ENCODE assay signal across 8 cellular contexts in genomic region chr6:13302751-13303667, GRCh38. TPM values are rescaled to one million over a fixed set of nuclear protein-coding genes. Genes with fewer than 3 reads are reported as not detected.
A peak's percentile ranks its signal among the peaks of the same experiment; 100 is the strongest.
DNase-seq lines count a peak whose midpoint lies in the region; ATAC-seq, FAIRE-seq and TF ChIP-seq lines count a peak whose summit lies in the region.

No MANE protein-coding gene starts in this region.

- H3K27ac ChIP-seq in endothelial cell of umbilical vein (ENCODE audit: insufficient read depth, low read depth, low read length), result peak overlapping the region; percentile 86
- peak overlapping the region; percentile 53 for H3K27ac ChIP-seq in muscle layer of colon (ENCODE audit: low read depth, low read length)
- H3K27ac ChIP-seq in subcutaneous abdominal adipose tissue (ENCODE audit: low read depth, low read length), result peak overlapping the region; percentile 61

- no peaks in the 10 kb centered on the region for H3K9me3 Mint-ChIP-seq in activated B cell treated with CpG ODN at 0.5 μM for 24 hours

- H2AFZ ChIP-seq in endothelial cell of umbilical vein (ENCODE audit: low read depth, low read length), result peak overlapping the region; percentile 2

- dilution Hi-C loops in endothelial cell of umbilical vein (cut with MboI; ENCODE audit: extremely low pct_ligation_motif_present, low sequenced_read_pairs), result no loop called here

- POLR2A ChIA-PET in activated B cell treated with CpG ODN at 0.5 μM for 24 hours (lab: Charles Lee), result interaction anchor here (0.5 to 5.4 kb wide), 17 partner anchors 10 to 793 kb away, joined by 3 to 80 read pairs (median 5); partner anchors contain the start of genes NOL7, SIRT5 and TBC1D7
- POLR2A ChIA-PET in endothelial cell of umbilical vein (lab: Charles Lee), result interaction anchor here (0.8 to 1.0 kb wide), 3 partner anchors 26 to 345 kb away, joined by 3 to 5 read pairs (median 3); partner anchors contain the start of genes SIRT5 and TBC1D7

- BruUV-seq in endothelial cell of umbilical vein (replicated peaks; lab: Mats Ljungman, UMichigan), result TSS peak; percentile 92

- H3K27me3 Mint-ChIP-seq in activated B cell treated with CpG ODN at 0.5 μM for 24 hours, result no peaks in the 10 kb centered on the region

- peak; percentile 95 for FAIRE-seq in endothelial cell of umbilical vein (lab: Jason Lieb, UNC)

- H3K9ac ChIP-seq in endothelial cell of umbilical vein (replicated peaks; ENCODE audit: extremely low read depth, insufficient read depth, low read length) (peak overlapping the region; percentile 72), muscle layer of colon (ENCODE audit: low read length) (no peak overlapping the region), subcutaneous abdominal adipose tissue (ENCODE audit: low read length in 5 of 5) (peak overlapping the region in 2 of 5 donors; percentile 27 to 48)

- intact Hi-C loops in activated B cell treated with CpG ODN at 0.5 μM for 24 hours (cut with micrococcal nuclease) (loop anchor here (1.0 to 2.0 kb wide), 7 partner anchors 25 to 1292 kb away; partner anchors contain the start of genes NOL7 and TBC1D7), endothelial cell of umbilical vein (cut with micrococcal nuclease) (loop anchor here (1.0 to 10.0 kb wide), 8 partner anchors 25 to 668 kb away; partner anchors contain the start of genes NOL7, RANBP9 and TBC1D7)

- H3K27me3 ChIP-seq in endothelial cell of umbilical vein (ENCODE audit: control insufficient read depth in 2 of 2, insufficient read depth in 2 of 2, low read length in 2 of 2), result no peaks in the 10 kb centered on the region
- no peaks in the 10 kb centered on the region for H3K27me3 ChIP-seq in muscle layer of colon (ENCODE audit: control insufficient read depth in 1 of 2, insufficient read depth in 2 of 2, low read length in 2 of 2)
- H3K27me3 ChIP-seq in subcutaneous abdominal adipose tissue (ENCODE audit: control insufficient read depth in 5 of 5, insufficient read depth in 4 of 5, low read length in 5 of 5), result no peaks in the 10 kb centered on the region
- H3K27me3 ChIP-seq in H7 (ENCODE audit: control insufficient read depth, insufficient read depth, low read length), result no peaks in the 10 kb centered on the region

- TF ChIP-seq POLR2A in endothelial cell of umbilical vein (IDR thresholded peaks at IDR 0.05; ENCODE audit: low read depth, low read length), result no peak

- peaks cover 0 to 6% of the 10 kb centered on the region in 2 experiments for H3K36me3 ChIP-seq in endothelial cell of umbilical vein (ENCODE audit: control insufficient read depth in 2 of 2, extremely low read depth in 1 of 2, insufficient read depth in 2 of 2, low read length in 2 of 2)
- peaks cover 25% of the 10 kb centered on the region for H3K36me3 ChIP-seq in muscle layer of colon (ENCODE audit: insufficient read depth, low read length)
- peaks cover 8 to 48% (median 39%) of the 10 kb centered on the region in 5 donors for H3K36me3 ChIP-seq in subcutaneous abdominal adipose tissue (ENCODE audit: control insufficient read depth in 5 of 5, insufficient read depth in 5 of 5, low read length in 5 of 5)
- peaks cover 18% of the 10 kb centered on the region for H3K36me3 ChIP-seq in H7 (replicated peaks; ENCODE audit: control insufficient read depth, insufficient read depth, low read length)

- peak overlapping the region; percentile 92 for H3K27ac Mint-ChIP-seq in activated B cell treated with CpG ODN at 0.5 μM for 24 hours

- H4K20me1 ChIP-seq in endothelial cell of umbilical vein (replicated peaks; ENCODE audit: control insufficient read depth, extremely low read depth, insufficient read depth, low read length), result no peaks in the 10 kb centered on the region

- peaks cover 36% of the 10 kb centered on the region for H3K4me1 ChIP-seq in endothelial cell of umbilical vein (ENCODE audit: control insufficient read depth, extremely low read depth, insufficient read depth, low read length)
- peaks cover 8% of the 10 kb centered on the region for H3K4me1 ChIP-seq in muscle layer of colon (ENCODE audit: insufficient read depth, low read length)
- peaks cover 2 to 24% (median 18%) of the 10 kb centered on the region in 5 donors for H3K4me1 ChIP-seq in subcutaneous abdominal adipose tissue (ENCODE audit: control insufficient read depth in 5 of 5, insufficient read depth in 5 of 5, low read length in 5 of 5)

- no peaks in the 10 kb centered on the region for H3K9me1 ChIP-seq in endothelial cell of umbilical vein (replicated peaks; ENCODE audit: control insufficient read depth, extremely low read depth, insufficient read depth, low read length)

- no peak for TF ChIP-seq CTCF in activated B cell treated with CpG ODN at 0.5 μM for 24 hours (IDR thresholded peaks at IDR 0.05)
- TF ChIP-seq CTCF in endothelial cell of umbilical vein (IDR thresholded peaks at IDR 0.05; ENCODE audit: extremely low read depth in 1 of 2, insufficient read depth in 1 of 2, low read depth in 1 of 2, low read length in 2 of 2), result no peak

- peak overlapping the region; percentile 54 for H3K4me2 ChIP-seq in endothelial cell of umbilical vein (ENCODE audit: insufficient read depth, low read length)

- CTCF ChIA-PET in activated B cell treated with CpG ODN at 0.5 μM for 24 hours (lab: Charles Lee) (interaction anchor here (0.8 to 2.3 kb wide), 6 partner anchors 10 to 110 kb away, joined by 3 to 15 read pairs (median 5); partner anchors contain the start of gene TBC1D7), endothelial cell of umbilical vein (lab: Charles Lee) (interaction anchor here (0.7 to 3.5 kb wide), 14 partner anchors 10 to 392 kb away, joined by 3 to 23 read pairs (median 4); partner anchors contain the start of genes GFOD1, NOL7, SIRT5 and TBC1D7)

- peak overlapping the region; percentile 63 for H3K4me3 Mint-ChIP-seq in activated B cell treated with CpG ODN at 0.5 μM for 24 hours

- H3K36me3 Mint-ChIP-seq in activated B cell treated with CpG ODN at 0.5 μM for 24 hours (ENCODE audit: low read depth), result peaks cover 36% of the 10 kb centered on the region

- H3K9me3 ChIP-seq in endothelial cell of umbilical vein (replicated peaks; ENCODE audit: control insufficient read depth, insufficient read depth, low read length) (no peaks in the 10 kb centered on the region), muscle layer of colon (ENCODE audit: low read length) (no peaks in the 10 kb centered on the region), subcutaneous abdominal adipose tissue (ENCODE audit: control insufficient read depth in 5 of 5, low read length in 5 of 5) (no peaks in the 10 kb centered on the region)

- no peaks in the 10 kb centered on the region for H3K79me2 ChIP-seq in endothelial cell of umbilical vein (ENCODE audit: control insufficient read depth, insufficient read depth, low read length)

- ATAC-seq in GM21423 (IDR thresholded peaks at IDR 0.05; ENCODE audit: unreplicated experiment), result peak; percentile 61
- peak; percentile 55 for ATAC-seq in activated B cell treated with CpG ODN at 0.5 μM for 24 hours (ENCODE audit: low read depth)

- peaks cover 79% of the 10 kb centered on the region for H3K4me1 Mint-ChIP-seq in activated B cell treated with CpG ODN at 0.5 μM for 24 hours

- H3K4me3 ChIP-seq in endothelial cell of umbilical vein (replicated peaks in 1 of 3; ENCODE audit: insufficient read depth in 1 of 3, low read depth in 1 of 3, low read length in 3 of 3), result peak overlapping the region in 1 of 3 experiments; percentile 15
- no peak overlapping the region for H3K4me3 ChIP-seq in muscle layer of colon (ENCODE audit: low read depth in 1 of 2, low read length in 2 of 2)
- no peak overlapping the region for H3K4me3 ChIP-seq in subcutaneous abdominal adipose tissue (ENCODE audit: low read depth in 1 of 5, low read length in 5 of 5)
- no peak overlapping the region for H3K4me3 ChIP-seq in H7 (ENCODE audit: insufficient read depth, low read depth, low read length)

- DNase-seq in GDM1 (lab: John Stamatoyannopoulos, UW) (peak; percentile 57), HT1080 (ENCODE audit: low read depth) (peak; percentile 99), activated B cell treated with CpG ODN at 0.5 μM for 24 hours (no peak), endothelial cell of umbilical vein (ENCODE audit: low read depth, low spot score) (peak; percentile 93), H7 (no peak)

TF ChIP-seq in endothelial cell of umbilical vein, 7 proteins besides CTCF, POLR2A, EP300 and RAD21:
- TF ChIP-seq EZH2 (IDR thresholded peaks at IDR 0.05; ENCODE audit: borderline replicate concordance, low read depth, low read length, severe bottlenecking) (no peak), FOS (IDR thresholded peaks at IDR 0.05; ENCODE audit: borderline replicate concordance, insufficient read depth, low read length) (peak; percentile 77), JUN (IDR thresholded peaks at IDR 0.05; ENCODE audit: borderline replicate concordance, insufficient read depth, insufficient read length, low read depth) (peak; percentile 71), MAX (IDR thresholded peaks at IDR 0.05; ENCODE audit: insufficient read depth, insufficient read length) (peak; percentile 14), GATA2 (IDR thresholded peaks at IDR 0.05; ENCODE audit: insufficient read depth, insufficient read length, low read depth, low read length) (no peak), POLR2AphosphoS5 (IDR thresholded peaks at IDR 0.05; ENCODE audit: insufficient read depth, low read depth, low read length) (peak; percentile 65), MYC (IDR thresholded peaks at IDR 0.05; ENCODE audit: low read depth, low read length) (no peak)

RNA-seq across cellular contexts. Expression of gene TBC1D7, which starts 25.3 kb away (rescaled TPM):
- 19.2 and 22.6 TPM in 2 replicates for total RNA-seq in HT1080 (2014; rRNA removed; shearing (Covaris generic))
- 28.3 and 32.7 TPM in 2 replicates for polyA plus RNA-seq in HT1080 (2015; cell fraction: cytosol; rRNA removed)
- 16.4 and 27.3 TPM in 2 replicates for polyA plus RNA-seq in HT1080 (2015; cell fraction: nucleus; rRNA removed)
- total RNA-seq in activated B cell treated with CpG ODN at 0.5 μM for 24 hours, result 17.3 and 18.5 TPM in 2 replicates
- total RNA-seq in endothelial cell of umbilical vein, result 26.6 and 28.1 TPM in 2 replicates
- 22.5 and 26.6 TPM in 2 replicates for polyA plus RNA-seq in endothelial cell of umbilical vein
- 35.1 and 38.6 TPM in 2 replicates for polyA plus RNA-seq in endothelial cell of umbilical vein (2011; cell fraction: cytosol; rRNA removed)
- 33.5 and 40.5 TPM in 2 replicates for polyA plus RNA-seq in endothelial cell of umbilical vein (2011; cell fraction: nucleus; rRNA removed)
- polyA plus RNA-seq in endothelial cell of umbilical vein (2012), result 27.8 and 30.5 TPM in 2 replicates
- polyA minus RNA-seq in endothelial cell of umbilical vein, result 45.1 and 63.4 TPM in 2 replicates
- 9.8 TPM for polyA minus RNA-seq in endothelial cell of umbilical vein (2011; cell fraction: cytosol; rRNA and poly(A)+ RNA removed)
- 34.9 and 50.3 TPM in 2 replicates for polyA minus RNA-seq in endothelial cell of umbilical vein (2011; cell fraction: nucleus; rRNA and poly(A)+ RNA removed)
- total RNA-seq in H7 (2014; rRNA removed; shearing (Covaris generic)), result 35.2 and 42.1 TPM in 2 replicates

Comparison
In these comparisons a context has a peak if more than half of its experiments do, and no peak if none do; other contexts are left out.
1. DNase-seq: peak in GDM1 (single experiment), HT1080 (single experiment) and endothelial cell of umbilical vein (single experiment); none in activated B cell treated with CpG ODN at 0.5 μM for 24 hours (single experiment) and H7 (single experiment).
2. Peak in every context shown above with its lines, with median percentiles within 50 percentile points of each other: H3K27ac ChIP-seq.